Comparison of ENCODE assay signal across 11 cellular contexts in genomic region chr14:74931744-74932143, GRCh38. TPM values are rescaled to one million over a fixed set of nuclear protein-coding genes. Genes with fewer than 3 reads are reported as not detected.
"Had no signal": no experiment of that assay in that cellular context is flagged by ENCODE, and none has a peak within 500 bp of the region (broad histone marks: within the 10 kb centered on the region; RNA-seq: fewer than 3 reads in every experiment).

No MANE protein-coding gene starts in this region.

RNA-seq across cellular contexts. Expression of gene PROX2, which starts 55.8 kb away (rescaled TPM):
- total RNA-seq: activated CD4-positive, alpha-beta memory T cell treated with anti-CD3 and anti-CD28 coated beads, Interleukin-2, amount 10 ng/mL, durations not matched to agents 7 days and 5 days; activated CD4-positive, alpha-beta T cell treated with anti-CD3 and anti-CD28 coated beads, Interleukin-2, amount 10 ng/mL, durations not matched to agents 24 days and 14 days; ascending aorta; breast epithelium; cardiac muscle cell; colonic mucosa; dermis microvascular lymphatic vessel endothelial cell; epithelial cell of proximal tubule; esophagus muscularis mucosa; foreskin keratinocyte; glomerular endothelial cell had no signal
- polyA plus RNA-seq: foreskin keratinocyte had no signal
